Comparison of ENCODE assay signal across 1 cellular context in genomic region chr12:62744551-62744950, GRCh38.
TF ChIP-seq lines count a peak whose summit lies in the region.

No MANE protein-coding gene starts in this region.

TF ChIP-seq in HepG2, 621 proteins besides CTCF, POLR2A, EP300 and RAD21:
- TF ChIP-seq, protein P1, sequence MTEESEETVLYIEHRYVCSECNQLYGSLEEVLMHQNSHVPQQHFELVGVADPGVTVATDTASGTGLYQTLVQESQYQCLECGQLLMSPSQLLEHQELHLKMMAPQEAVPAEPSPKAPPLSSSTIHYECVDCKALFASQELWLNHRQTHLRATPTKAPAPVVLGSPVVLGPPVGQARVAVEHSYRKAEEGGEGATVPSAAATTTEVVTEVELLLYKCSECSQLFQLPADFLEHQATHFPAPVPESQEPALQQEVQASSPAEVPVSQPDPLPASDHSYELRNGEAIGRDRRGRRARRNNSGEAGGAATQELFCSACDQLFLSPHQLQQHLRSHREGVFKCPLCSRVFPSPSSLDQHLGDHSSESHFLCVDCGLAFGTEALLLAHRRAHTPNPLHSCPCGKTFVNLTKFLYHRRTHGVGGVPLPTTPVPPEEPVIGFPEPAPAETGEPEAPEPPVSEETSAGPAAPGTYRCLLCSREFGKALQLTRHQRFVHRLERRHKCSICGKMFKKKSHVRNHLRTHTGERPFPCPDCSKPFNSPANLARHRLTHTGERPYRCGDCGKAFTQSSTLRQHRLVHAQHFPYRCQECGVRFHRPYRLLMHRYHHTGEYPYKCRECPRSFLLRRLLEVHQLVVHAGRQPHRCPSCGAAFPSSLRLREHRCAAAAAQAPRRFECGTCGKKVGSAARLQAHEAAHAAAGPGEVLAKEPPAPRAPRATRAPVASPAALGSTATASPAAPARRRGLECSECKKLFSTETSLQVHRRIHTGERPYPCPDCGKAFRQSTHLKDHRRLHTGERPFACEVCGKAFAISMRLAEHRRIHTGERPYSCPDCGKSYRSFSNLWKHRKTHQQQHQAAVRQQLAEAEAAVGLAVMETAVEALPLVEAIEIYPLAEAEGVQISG (CRISPR knock-in tag; IDR thresholded peaks at IDR 0.05): no peak
- TF ChIP-seq, protein P2, sequence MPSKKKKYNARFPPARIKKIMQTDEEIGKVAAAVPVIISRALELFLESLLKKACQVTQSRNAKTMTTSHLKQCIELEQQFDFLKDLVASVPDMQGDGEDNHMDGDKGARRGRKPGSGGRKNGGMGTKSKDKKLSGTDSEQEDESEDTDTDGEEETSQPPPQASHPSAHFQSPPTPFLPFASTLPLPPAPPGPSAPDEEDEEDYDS (CRISPR knock-in tag; IDR thresholded peaks at IDR 0.05): no peak
- TF ChIP-seq ZBTB39 (CRISPR knock-in tag; IDR thresholded peaks at IDR 0.05) (no peak), ZNF3 (CRISPR knock-in tag; IDR thresholded peaks at IDR 0.05) (no peak), ZNF609 (CRISPR knock-in tag; IDR thresholded peaks at IDR 0.05; ENCODE audit: borderline replicate concordance) (no peak), ZNF317 (CRISPR knock-in tag; IDR thresholded peaks at IDR 0.05) (no peak), HNRNPK (IDR thresholded peaks at IDR 0.05; ENCODE audit: low read depth, low read length, poor library complexity, severe bottlenecking) (no peak)
